ENCODE assay signal across 25 cellular contexts in genomic region chr9:93169444-93169843, GRCh38. TPM values are rescaled to one million over a fixed set of nuclear protein-coding genes. Genes with fewer than 3 reads are reported as not detected.
DNase-seq lines count a peak whose midpoint lies in the region; ATAC-seq, FAIRE-seq and TF ChIP-seq lines count a peak whose summit lies in the region.
"Had no signal": no experiment of that assay in that cellular context is flagged by ENCODE, and none has a peak within 500 bp of the region (broad histone marks: within the 10 kb centered on the region; RNA-seq: fewer than 3 reads in every experiment).

No MANE protein-coding gene starts in this region.

- no peak for TF ChIP-seq CTCF in HepG2 (CRISPR knock-in tag; IDR thresholded peaks at IDR 0.05)
- TF ChIP-seq CTCF in right lobe of liver (IDR thresholded peaks at IDR 0.05): no peak
- TF ChIP-seq CTCF in brain microvascular endothelial cell (IDR thresholded peaks at IDR 0.05; ENCODE audit: low read depth, low read length, missing control alignments): no peak

- no peak for FAIRE-seq in HepG2 (lab: Jason Lieb, UNC)
- FAIRE-seq: A204.1, GM12878, GM19239, H1 had no signal

- no peak for TF ChIP-seq EP300 in HepG2 (IDR thresholded peaks at IDR 0.05; ENCODE audit: low read depth in 2 of 2, low read length in 2 of 2)
- no peak for TF ChIP-seq EP300 in HepG2 (CRISPR knock-in tag; IDR thresholded peaks at IDR 0.05; ENCODE audit: borderline replicate concordance)

- no peaks in the 10 kb centered on the region for H4K20me1 ChIP-seq in HepG2 (ENCODE audit: insufficient read depth, low read length)
- H4K20me1 ChIP-seq: BLaER1 had no signal

- no peaks in the 10 kb centered on the region for H3K79me2 ChIP-seq in HepG2 (ENCODE audit: insufficient read depth, low read length)

- no peaks in the 10 kb centered on the region for H3K36me3 Mint-ChIP-seq in stimulated activated naive B cell treated with anti-CD40 and anti-IgM and Interleukin-4, amounts not matched to agents 10 μg/mL and 1 μg/mL and 100 μg/mL, for 72 hours
- H3K36me3 Mint-ChIP-seq: CD4-positive, CD25-positive, alpha-beta regulatory T cell; CD8-positive, alpha-beta T cell had no signal

- H3K36me3 ChIP-seq in HepG2 (replicated peaks in 1 of 2; ENCODE audit: control insufficient read depth in 1 of 2, insufficient read depth in 2 of 2, low read length in 2 of 2) (no peaks in the 10 kb centered on the region), right lobe of liver (no peaks in the 10 kb centered on the region), brain microvascular endothelial cell (replicated peaks) (no peaks in the 10 kb centered on the region)
- H3K36me3 ChIP-seq: BLaER1 had no signal

- no peak overlapping the region for H3K4me3 ChIP-seq in HepG2 (replicated peaks in 1 of 3; ENCODE audit: insufficient read depth in 1 of 3, low read depth in 2 of 3, low read length in 3 of 3)
- H3K4me3 ChIP-seq in right lobe of liver: no peak overlapping the region
- H3K4me3 ChIP-seq in brain microvascular endothelial cell (ENCODE audit: low read depth, low read length): no peak overlapping the region
- H3K4me3 ChIP-seq: BLaER1, GM12878, GM23248 had no signal

- no peak for ATAC-seq in HepG2
- no peak for ATAC-seq in right lobe of liver
- ATAC-seq in stimulated activated naive B cell treated with anti-CD40 and anti-IgM and Interleukin-4, amounts not matched to agents 10 μg/mL and 1 μg/mL and 100 μg/mL, for 72 hours (replicated peaks): no peak
- ATAC-seq in HG02588 (IDR thresholded peaks at IDR 0.05; ENCODE audit: unreplicated experiment): no peak
- ATAC-seq: CD8-positive, alpha-beta T cell; GM12878 had no signal

- H3K9me3 Mint-ChIP-seq in stimulated activated naive B cell treated with anti-CD40 and anti-IgM and Interleukin-4, amounts not matched to agents 10 μg/mL and 1 μg/mL and 100 μg/mL, for 72 hours: no peaks in the 10 kb centered on the region
- H3K9me3 Mint-ChIP-seq: CD4-positive, CD25-positive, alpha-beta regulatory T cell; CD8-positive, alpha-beta T cell had no signal

- H3K4me1 ChIP-seq in HepG2 (ENCODE audit: insufficient read depth, low read length): peaks cover 42% of the 10 kb centered on the region
- peaks cover 0 to 21% (median 0%) of the 10 kb centered on the region in 4 donors for H3K4me1 ChIP-seq in right lobe of liver
- H3K4me1 ChIP-seq: BLaER1, Caco-2 had no signal

- TF ChIP-seq RAD21 in HepG2 (CRISPR knock-in tag; IDR thresholded peaks at IDR 0.05): no peak

- peak overlapping the region; percentile 27 for H3K27ac Mint-ChIP-seq in stimulated activated naive B cell treated with anti-CD40 and anti-IgM and Interleukin-4, amounts not matched to agents 10 μg/mL and 1 μg/mL and 100 μg/mL, for 72 hours
- H3K27ac Mint-ChIP-seq: B cell; CD4-positive, CD25-positive, alpha-beta regulatory T cell; CD8-positive, alpha-beta T cell had no signal

- intact Hi-C loops in HepG2 (cut with micrococcal nuclease; ENCODE audit: unreplicated experiment) (no loop called here), right lobe of liver (cut with DNase I) (no loop called here)

- H3K4me2 ChIP-seq in HepG2 (ENCODE audit: low read depth, low read length): no peak overlapping the region
- H3K4me2 ChIP-seq: BLaER1 had no signal

- DNase-seq in HepG2 (ENCODE audit: low spot score) (no peak), right lobe of liver (no peak), ecto neural progenitor cell (ENCODE audit: low spot score) (peak; percentile 32), brain microvascular endothelial cell (no peak)
- no peak for DNase-seq in stimulated activated naive B cell treated with anti-CD40 and anti-IgM and Interleukin-4, amounts not matched to agents 10 μg/mL and 1 μg/mL and 100 μg/mL, for 72 hours
- DNase-seq: Caco-2; CD4-positive, CD25-positive, alpha-beta regulatory T cell; CD8-positive, alpha-beta T cell; DMS 273 treated with DMSO at 0.1 percent for 48 hours; DMS79; EL; GDM1; GM23248; H7; HCEC 1CT had no signal

- in situ Hi-C loops in HepG2 (cut with HindIII; ENCODE audit: extremely low pct_ligation_motif_present, low pct_unique_long_range_greater_than_20kb): loop anchor here (25.0 kb wide), 1 partner anchor 268 kb away; no protein-coding TSS in a partner anchor
- in situ Hi-C loops in brain microvascular endothelial cell (cut with HindIII; ENCODE audit: low pct_ligation_motif_present, low sequenced_read_pairs): no loop called here

- TF ChIP-seq POLR2A in HepG2 (IDR thresholded peaks at IDR 0.05; ENCODE audit: insufficient read depth in 1 of 2, low read depth in 2 of 2, low read length in 2 of 2) (no peak), right lobe of liver (IDR thresholded peaks at IDR 0.05) (no peak)

- H3K4me3 Mint-ChIP-seq in stimulated activated naive B cell treated with anti-CD40 and anti-IgM and Interleukin-4, amounts not matched to agents 10 μg/mL and 1 μg/mL and 100 μg/mL, for 72 hours: no peak overlapping the region
- H3K4me3 Mint-ChIP-seq: B cell; CD4-positive, CD25-positive, alpha-beta regulatory T cell; CD8-positive, alpha-beta T cell had no signal

- BruUV-seq in HepG2 (replicated peaks; lab: Mats Ljungman, UMichigan): no TSS peak

- H3K9me3 ChIP-seq in HepG2 (ENCODE audit: low read length) (no peaks in the 10 kb centered on the region), right lobe of liver (no peaks in the 10 kb centered on the region)
- H3K9me3 ChIP-seq: BLaER1, Caco-2 had no signal

- POLR2A ChIA-PET in HepG2 (lab: Yijun Ruan, JAX): no interaction called here

- no peak overlapping the region for H3K9ac ChIP-seq in HepG2 (ENCODE audit: insufficient read depth, low read depth, low read length)
- H3K9ac ChIP-seq: BLaER1, GM23248 had no signal

- H3K27me3 ChIP-seq in HepG2 (ENCODE audit: control insufficient read depth in 1 of 2, insufficient read depth in 2 of 2, low read length in 2 of 2): peaks cover 5 to 30% of the 10 kb centered on the region in 2 experiments; a peak in 4 of 5 replicates
- no peaks in the 10 kb centered on the region for H3K27me3 ChIP-seq in right lobe of liver
- no peaks in the 10 kb centered on the region for H3K27me3 ChIP-seq in brain microvascular endothelial cell (replicated peaks)
- H3K27me3 ChIP-seq: BLaER1 had no signal

- CTCF ChIA-PET in HepG2 (lab: Yijun Ruan, JAX; ENCODE audit: low intra/inter-chr PET ratio, low total read pairs): no interaction called here

- H2AFZ ChIP-seq in HepG2 (ENCODE audit: low read length): no peak overlapping the region
- H2AFZ ChIP-seq: GM23248 had no signal

- H3K27ac ChIP-seq in HepG2 (ENCODE audit: extremely low read length, insufficient read depth, low read length) (no peak overlapping the region), right lobe of liver (no peak overlapping the region), brain microvascular endothelial cell (no peak overlapping the region)
- H3K27ac ChIP-seq: 22Rv1, BLaER1, C4-2B, GM23248 had no signal

- peaks cover 0 to 21% of the 10 kb centered on the region in 2 donors for H3K27me3 Mint-ChIP-seq in stimulated activated naive B cell treated with anti-CD40 and anti-IgM and Interleukin-4, amounts not matched to agents 10 μg/mL and 1 μg/mL and 100 μg/mL, for 72 hours

- H3K4me1 Mint-ChIP-seq in stimulated activated naive B cell treated with anti-CD40 and anti-IgM and Interleukin-4, amounts not matched to agents 10 μg/mL and 1 μg/mL and 100 μg/mL, for 72 hours: no peaks in the 10 kb centered on the region
- H3K4me1 Mint-ChIP-seq: B cell had no signal

- 25% methylated on average over 1 of the region's 1 CpG for WGBS in HepG2 (ENCODE audit: low lambda C conversion rate)
- 86% methylated on average over 1 of the region's 1 CpG for WGBS in right lobe of liver (ENCODE audit: insufficient coverage, low coverage, low lambda C conversion rate, missing lambda C conversion rate)

RNA-seq across cellular contexts. Expression of gene WNK2, which starts 14.5 kb away (rescaled TPM):
- total RNA-seq in HepG2 (2016; rRNA removed; fragmentation: Illumina TruSeq; extraction: Trizol) (10.5 and 16.6 TPM in 2 replicates), right lobe of liver (1 to 10 TPM in 5 of 6 experiments, under 1 TPM in 1; 0.43 to 3.6 (median 1.3) TPM)
- 2.8 and 5.4 TPM in 2 replicates for total RNA-seq in HepG2 (2016; cell fraction: cytosol; rRNA removed; fragmentation: Illumina TruSeq; extraction: Trizol; ENCODE audit: low read depth)
- total RNA-seq in HepG2 (2016; cell fraction: insoluble cytoplasmic fraction; rRNA removed; fragmentation: Illumina TruSeq; extraction: Trizol): 7.9 and 14.6 TPM in 2 replicates
- total RNA-seq in HepG2 (2016; cell fraction: membrane; rRNA removed; fragmentation: Illumina TruSeq; extraction: Trizol): 9.4 and 9.8 TPM in 2 replicates
- total RNA-seq in HepG2 (2016; cell fraction: nucleus; rRNA removed; fragmentation: Illumina TruSeq; extraction: Trizol): 21.0 and 29.3 TPM in 2 replicates
- 11.4 and 12.0 TPM in 2 replicates for polyA plus RNA-seq in HepG2 (2011; rRNA removed)
- polyA plus RNA-seq in HepG2 (2011; cell fraction: cytosol; rRNA removed): 3.1 and 5.3 TPM in 2 replicates
- 98.4 and 126 TPM in 2 replicates for polyA plus RNA-seq in HepG2 (2011; cell fraction: nucleus; rRNA removed)
- 29.1 and 39.4 TPM in 2 replicates for polyA plus RNA-seq in HepG2 (2012)
- 3.2 and 4.2 TPM in 2 replicates for polyA plus RNA-seq in HepG2 (2016; cell fraction: cytosol; fragmentation: Illumina TruSeq; extraction: Trizol; ENCODE audit: low read depth)
- 18.9 and 27.7 TPM in 2 replicates for polyA plus RNA-seq in HepG2 (2016; cell fraction: insoluble cytoplasmic fraction; fragmentation: Illumina TruSeq; extraction: Trizol; ENCODE audit: low read depth)
- polyA plus RNA-seq in HepG2 (2016; cell fraction: membrane; fragmentation: Illumina TruSeq; extraction: Trizol; ENCODE audit: low read depth): 4.9 and 6.5 TPM in 2 replicates
- 87.2 and 94.8 TPM in 2 replicates for polyA plus RNA-seq in HepG2 (2016; cell fraction: nucleus; fragmentation: Illumina TruSeq; extraction: Trizol; ENCODE audit: insufficient read depth, low read depth)
- polyA minus RNA-seq in HepG2 (2011; rRNA and poly(A)+ RNA removed; ENCODE audit: low replicate concordance): 8.4 and 22.7 TPM in 2 replicates
- 15.8 and 17.9 TPM in 2 replicates for polyA minus RNA-seq in HepG2 (2011; cell fraction: cytosol; rRNA and poly(A)+ RNA removed)
- polyA minus RNA-seq in HepG2 (2011; cell fraction: nucleus; rRNA and poly(A)+ RNA removed): 32.8 and 40.0 TPM in 2 replicates
- total RNA-seq: B cell, GM23248 had no signal
- polyA plus RNA-seq: AG04450; CD4-positive, CD25-positive, alpha-beta regulatory T cell; GM12878; GM23248 had no signal

RNA-seq across cellular contexts. Expression of gene NINJ1, which starts 35.4 kb away (rescaled TPM):
- 77.1 and 92.1 TPM in 2 replicates for total RNA-seq in HepG2 (2016; rRNA removed; fragmentation: Illumina TruSeq; extraction: Trizol)
- total RNA-seq in HepG2 (2016; cell fraction: cytosol; rRNA removed; fragmentation: Illumina TruSeq; extraction: Trizol; ENCODE audit: low read depth): 104 and 127 TPM in 2 replicates
- 66.8 and 94.8 TPM in 2 replicates for total RNA-seq in HepG2 (2016; cell fraction: insoluble cytoplasmic fraction; rRNA removed; fragmentation: Illumina TruSeq; extraction: Trizol)
- total RNA-seq in HepG2 (2016; cell fraction: membrane; rRNA removed; fragmentation: Illumina TruSeq; extraction: Trizol): 149 and 180 TPM in 2 replicates
- 48.9 and 58.7 TPM in 2 replicates for total RNA-seq in HepG2 (2016; cell fraction: nucleus; rRNA removed; fragmentation: Illumina TruSeq; extraction: Trizol)
- 81.2 and 109 TPM in 2 replicates for polyA plus RNA-seq in HepG2 (2011; rRNA removed)
- 83.2 and 110 TPM in 2 replicates for polyA plus RNA-seq in HepG2 (2011; cell fraction: cytosol; rRNA removed)
- polyA plus RNA-seq in HepG2 (2011; cell fraction: nucleus; rRNA removed): 62.3 and 83.6 TPM in 2 replicates
- 77.3 and 145 TPM in 2 replicates for polyA plus RNA-seq in HepG2 (2012)
- polyA plus RNA-seq in HepG2 (2016; cell fraction: cytosol; fragmentation: Illumina TruSeq; extraction: Trizol; ENCODE audit: low read depth): 196 and 226 TPM in 2 replicates
- polyA plus RNA-seq in HepG2 (2016; cell fraction: insoluble cytoplasmic fraction; fragmentation: Illumina TruSeq; extraction: Trizol; ENCODE audit: low read depth): 104 and 130 TPM in 2 replicates
- polyA plus RNA-seq in HepG2 (2016; cell fraction: membrane; fragmentation: Illumina TruSeq; extraction: Trizol; ENCODE audit: low read depth): 235 and 242 TPM in 2 replicates
- 122 and 127 TPM in 2 replicates for polyA plus RNA-seq in HepG2 (2016; cell fraction: nucleus; fragmentation: Illumina TruSeq; extraction: Trizol; ENCODE audit: insufficient read depth, low read depth)
- polyA minus RNA-seq in HepG2 (2011; rRNA and poly(A)+ RNA removed; ENCODE audit: low replicate concordance): 22.5 and 101 TPM in 2 replicates
- polyA minus RNA-seq in HepG2 (2011; cell fraction: cytosol; rRNA and poly(A)+ RNA removed): 26.1 and 26.7 TPM in 2 replicates
- 17.8 and 21.8 TPM in 2 replicates for polyA minus RNA-seq in HepG2 (2011; cell fraction: nucleus; rRNA and poly(A)+ RNA removed)
- total RNA-seq in right lobe of liver: 100 to 1,000 TPM in 1 of 6 experiments, 10 to 100 TPM in 5; 35.6 to 103 (median 65.1) TPM
